ENCODE assay signal across 8 cellular contexts in genomic region chr6:149745252-149745651, GRCh38. TPM values are rescaled to one million over a fixed set of nuclear protein-coding genes. Genes with fewer than 3 reads are reported as not detected.
A peak's percentile ranks its signal among the peaks of the same experiment; 100 is the strongest.
DNase-seq lines count a peak whose midpoint lies in the region; ATAC-seq and TF ChIP-seq lines count a peak whose summit lies in the region.
"Not testable (repeated sequence)": the region's sequence is repeated elsewhere in the genome, so short reads cannot be mapped to it uniquely, and the experiment has no call there.

No MANE protein-coding gene starts in this region.

- POLR2A ChIA-PET in naive thymus-derived CD4-positive, alpha-beta T cell (lab: Charles Lee), result interaction anchor here (0.6 to 7.5 kb wide), 3 partner anchors 10 to 63 kb away, joined by 3 to 67 read pairs (median 3); partner anchors contain the start of gene LATS1

- peak overlapping the region; percentile 100 for H3K4me3 Mint-ChIP-seq in HFFc6
- peak overlapping the region; percentile 98 for H3K4me3 Mint-ChIP-seq in activated naive CD4-positive, alpha-beta T cell treated with anti-CD3 and anti-CD28 coated beads, Interleukin-2, amount 10 ng/mL, durations not matched to agents 7 days and 5 days
- H3K4me3 Mint-ChIP-seq in naive thymus-derived CD4-positive, alpha-beta T cell, result peak overlapping the region; percentile 93 to 99 (median 97)
- H3K4me3 Mint-ChIP-seq in stimulated activated effector memory CD8-positive, alpha-beta T cell treated with anti-CD3 and anti-CD28 coated beads, Interleukin-12 subunit alpha, Interleukin-12 subunit beta, amount 100 ng/mL, for 72 hours, result peak overlapping the region; percentile 96

- not testable (repeated sequence) for H3K9me3 ChIP-seq in BE2C; SK-N-MC (ENCODE audit: low read depth, low read length); duodenal mucosa (ENCODE audit: control insufficient read depth in 1 of 2, low read length in 2 of 2); right cardiac atrium (ENCODE audit: control insufficient read depth, low read length); naive thymus-derived CD4-positive, alpha-beta T cell (ENCODE audit: control insufficient read depth in 2 of 3, low read length in 3 of 3)

- peak overlapping the region; percentile 92 for H3K9ac ChIP-seq in SK-N-MC (ENCODE audit: insufficient read length)
- peak overlapping the region in 1 of 2 donors; percentile 86 for H3K9ac ChIP-seq in duodenal mucosa (ENCODE audit: low read depth in 1 of 2, low read length in 2 of 2)

- CTCF ChIA-PET in activated naive CD4-positive, alpha-beta T cell treated with anti-CD3 and anti-CD28 coated beads, Interleukin-2, amount 10 ng/mL, durations not matched to agents 7 days and 5 days (lab: Charles Lee), result interaction anchor here (0.6 to 1.3 kb wide), 5 partner anchors 8 to 170 kb away, joined by 3 to 4 read pairs (median 3); no protein-coding TSS in a partner anchor
- CTCF ChIA-PET in naive thymus-derived CD4-positive, alpha-beta T cell (lab: Charles Lee), result interaction anchor here (0.7 to 1.7 kb wide), 3 partner anchors 18 to 50 kb away, joined by 3 to 5 read pairs (median 4); no protein-coding TSS in a partner anchor

- peak overlapping the region; percentile 90 for H3K27ac Mint-ChIP-seq in HFFc6
- H3K27ac Mint-ChIP-seq in activated naive CD4-positive, alpha-beta T cell treated with anti-CD3 and anti-CD28 coated beads, Interleukin-2, amount 10 ng/mL, durations not matched to agents 7 days and 5 days, result peak overlapping the region; percentile 93
- peak overlapping the region; percentile 86 to 97 (median 95) for H3K27ac Mint-ChIP-seq in naive thymus-derived CD4-positive, alpha-beta T cell
- peak overlapping the region; percentile 94 for H3K27ac Mint-ChIP-seq in stimulated activated effector memory CD8-positive, alpha-beta T cell treated with anti-CD3 and anti-CD28 coated beads, Interleukin-12 subunit alpha, Interleukin-12 subunit beta, amount 100 ng/mL, for 72 hours

- H3K4me3 ChIP-seq in BE2C (ENCODE audit: low read depth, low read length), result peak overlapping the region; percentile 94
- peak overlapping the region; percentile 91 for H3K4me3 ChIP-seq in SK-N-MC
- H3K4me3 ChIP-seq in duodenal mucosa (ENCODE audit: low read depth in 1 of 2, low read length in 2 of 2), result peak overlapping the region; percentile 91 to 96
- peak overlapping the region; percentile 82 for H3K4me3 ChIP-seq in right cardiac atrium (ENCODE audit: low read length)
- peak overlapping the region; percentile 77 for H3K4me3 ChIP-seq in naive thymus-derived CD4-positive, alpha-beta T cell (ENCODE audit: low read length)

- H3K4me1 Mint-ChIP-seq in HFFc6 (ENCODE audit: low read depth), result peaks cover 21% of the 10 kb centered on the region
- H3K4me1 Mint-ChIP-seq in activated naive CD4-positive, alpha-beta T cell treated with anti-CD3 and anti-CD28 coated beads, Interleukin-2, amount 10 ng/mL, durations not matched to agents 7 days and 5 days, result peaks cover 32% of the 10 kb centered on the region
- H3K4me1 Mint-ChIP-seq in naive thymus-derived CD4-positive, alpha-beta T cell, result peaks cover 12 to 37% (median 25%) of the 10 kb centered on the region in 7 donors
- not testable (repeated sequence) for H3K4me1 Mint-ChIP-seq in stimulated activated effector memory CD8-positive, alpha-beta T cell treated with anti-CD3 and anti-CD28 coated beads, Interleukin-12 subunit alpha, Interleukin-12 subunit beta, amount 100 ng/mL, for 72 hours

- H3K9me3 Mint-ChIP-seq in HFFc6; activated naive CD4-positive, alpha-beta T cell treated with anti-CD3 and anti-CD28 coated beads, Interleukin-2, amount 10 ng/mL, durations not matched to agents 7 days and 5 days; naive thymus-derived CD4-positive, alpha-beta T cell; stimulated activated effector memory CD8-positive, alpha-beta T cell treated with anti-CD3 and anti-CD28 coated beads, Interleukin-12 subunit alpha, Interleukin-12 subunit beta, amount 100 ng/mL, for 72 hours: not testable (repeated sequence)

- not testable (repeated sequence) for ATAC-seq in right cardiac atrium; naive thymus-derived CD4-positive, alpha-beta T cell; stimulated activated effector memory CD8-positive, alpha-beta T cell treated with anti-CD3 and anti-CD28 coated beads, Interleukin-12 subunit alpha, Interleukin-12 subunit beta, amount 100 ng/mL, for 72 hours

- H3K27me3 ChIP-seq in BE2C; duodenal mucosa (ENCODE audit: control insufficient read depth in 1 of 2, insufficient read depth in 2 of 2, low read length in 2 of 2); right cardiac atrium (ENCODE audit: control insufficient read depth, insufficient read depth); naive thymus-derived CD4-positive, alpha-beta T cell (ENCODE audit: control insufficient read depth in 2 of 2, insufficient read depth in 2 of 2, low read length in 2 of 2): not testable (repeated sequence)

- WGBS in right cardiac atrium, result 74% methylated on average over 10 of the region's 10 CpGs

- H3K36me3 ChIP-seq in BE2C (peaks cover 23% of the 10 kb centered on the region), SK-N-MC (ENCODE audit: insufficient read depth, low read length) (peaks cover 34% of the 10 kb centered on the region), duodenal mucosa (ENCODE audit: control insufficient read depth in 1 of 2, insufficient read depth in 2 of 2, low read length in 2 of 2) (peaks cover 10 to 25% of the 10 kb centered on the region in 2 donors)
- H3K36me3 ChIP-seq in naive thymus-derived CD4-positive, alpha-beta T cell (ENCODE audit: control insufficient read depth in 2 of 3, insufficient read depth in 3 of 3, low read length in 3 of 3), result peaks cover 11 to 29% (median 16%) of the 10 kb centered on the region in 3 experiments

- not testable (repeated sequence) for H3K36me3 Mint-ChIP-seq in HFFc6 (ENCODE audit: low read depth)
- H3K36me3 Mint-ChIP-seq in activated naive CD4-positive, alpha-beta T cell treated with anti-CD3 and anti-CD28 coated beads, Interleukin-2, amount 10 ng/mL, durations not matched to agents 7 days and 5 days, result peaks cover 24% of the 10 kb centered on the region
- H3K36me3 Mint-ChIP-seq in naive thymus-derived CD4-positive, alpha-beta T cell, result peaks cover 3 to 13% (median 8%) of the 10 kb centered on the region in 5 donors
- H3K36me3 Mint-ChIP-seq in stimulated activated effector memory CD8-positive, alpha-beta T cell treated with anti-CD3 and anti-CD28 coated beads, Interleukin-12 subunit alpha, Interleukin-12 subunit beta, amount 100 ng/mL, for 72 hours, result peaks cover 63% of the 10 kb centered on the region

- DNase-seq in BE2C; HFFc6; SK-N-MC (ENCODE audit: low read depth, low spot score); activated naive CD4-positive, alpha-beta T cell treated with anti-CD3 and anti-CD28 coated beads, Interleukin-2, amount 10 ng/mL, durations not matched to agents 7 days and 5 days; right cardiac atrium; naive thymus-derived CD4-positive, alpha-beta T cell; stimulated activated effector memory CD8-positive, alpha-beta T cell treated with anti-CD3 and anti-CD28 coated beads, Interleukin-12 subunit alpha, Interleukin-12 subunit beta, amount 100 ng/mL, for 72 hours (ENCODE audit: low spot score in 2 of 2): not testable (repeated sequence)

- intact Hi-C loops in right cardiac atrium (cut with DNase I), result not testable (repeated sequence)
- intact Hi-C loops in naive thymus-derived CD4-positive, alpha-beta T cell (cut with micrococcal nuclease), result loop anchor here (5.0 kb wide), 3 partner anchors 197 to 1122 kb away; partner anchors contain the start of genes MTHFD1L (in 1 of the 2) and ULBP2 (in 1 of the 2)

- H3K4me1 ChIP-seq in BE2C; right cardiac atrium (ENCODE audit: control insufficient read depth, insufficient read depth, low read length): not testable (repeated sequence)
- peaks cover 14 to 19% of the 10 kb centered on the region in 2 donors for H3K4me1 ChIP-seq in duodenal mucosa (ENCODE audit: control insufficient read depth in 1 of 2, insufficient read depth in 2 of 2, low read length in 2 of 2)
- peaks cover 9 to 18% of the 10 kb centered on the region in 2 donors for H3K4me1 ChIP-seq in naive thymus-derived CD4-positive, alpha-beta T cell (ENCODE audit: control insufficient read depth in 2 of 2, insufficient read depth in 2 of 2, low read length in 2 of 2)

- TF ChIP-seq CTCF in BE2C (IDR thresholded peaks at IDR 0.05; ENCODE audit: low read depth, low read length); HFFc6 (IDR thresholded peaks at IDR 0.05): not testable (repeated sequence)

- H3K27ac ChIP-seq in SK-N-MC; duodenal mucosa (ENCODE audit: low read depth, low read length); right cardiac atrium (ENCODE audit: low read length): not testable (repeated sequence)
- peak overlapping the region; percentile 82 for H3K27ac ChIP-seq in naive thymus-derived CD4-positive, alpha-beta T cell (ENCODE audit: low read depth, low read length)

- not testable (repeated sequence) for H3K27me3 Mint-ChIP-seq in HFFc6 (ENCODE audit: insufficient read depth); activated naive CD4-positive, alpha-beta T cell treated with anti-CD3 and anti-CD28 coated beads, Interleukin-2, amount 10 ng/mL, durations not matched to agents 7 days and 5 days; naive thymus-derived CD4-positive, alpha-beta T cell

RNA-seq across cellular contexts. Expression of gene NUP43, which starts 1.1 kb away (rescaled TPM):
- 23.4 TPM for polyA plus RNA-seq in BE2C (2012; ENCODE audit: insufficient read depth, insufficient read length, low read depth)
- 10 to 100 TPM; 29.6 to 43.3 (median 37.2) TPM for total RNA-seq in HFFc6 (2021; fragmentation: NEBNext Ultra II Directional; extraction: Animal tissue kit (Norgen Biotek cat#: 25700))
- 10 to 100 TPM; 22.5 to 24.9 (median 23.6) TPM for total RNA-seq in right cardiac atrium
- 11.8 TPM for polyA plus RNA-seq in right cardiac atrium
- total RNA-seq in naive thymus-derived CD4-positive, alpha-beta T cell, result 10 to 100 TPM; 14.0 to 70.7 (median 60.2) TPM
- 1 to 10 TPM; 5.1 to 6.6 TPM for polyA plus RNA-seq in naive thymus-derived CD4-positive, alpha-beta T cell

RNA-seq across cellular contexts. Expression of gene PCMT1, which starts 4.3 kb away (rescaled TPM):
- 187 TPM for polyA plus RNA-seq in BE2C (2012; ENCODE audit: insufficient read depth, insufficient read length, low read depth)
- 100 to 1,000 TPM in 5 of 6 experiments, 10 to 100 TPM in 1; 99.7 to 126 (median 112) TPM for total RNA-seq in HFFc6 (2021; fragmentation: NEBNext Ultra II Directional; extraction: Animal tissue kit (Norgen Biotek cat#: 25700))
- 100 to 1,000 TPM; 107 to 114 (median 111) TPM for total RNA-seq in right cardiac atrium
- polyA plus RNA-seq in right cardiac atrium, result 96.4 TPM
- 10 to 100 TPM; 26.6 to 84.9 (median 47.1) TPM for total RNA-seq in naive thymus-derived CD4-positive, alpha-beta T cell
- 100 to 1,000 TPM; 132 to 135 TPM for polyA plus RNA-seq in naive thymus-derived CD4-positive, alpha-beta T cell

RNA-seq across cellular contexts. Expression of gene LATS1, which starts 27.4 kb away (rescaled TPM):
- polyA plus RNA-seq in BE2C (2012; ENCODE audit: insufficient read depth, insufficient read length, low read depth), result 21.4 TPM
- 10 to 100 TPM; 17.8 to 22.2 (median 20.1) TPM for total RNA-seq in HFFc6 (2021; fragmentation: NEBNext Ultra II Directional; extraction: Animal tissue kit (Norgen Biotek cat#: 25700))
- total RNA-seq in right cardiac atrium, result 10 to 100 TPM; 13.5 to 19.0 (median 14.5) TPM
- polyA plus RNA-seq in right cardiac atrium, result 4.8 TPM
- total RNA-seq in naive thymus-derived CD4-positive, alpha-beta T cell, result 10 to 100 TPM; 33.3 to 49.5 (median 44.6) TPM
- 10 to 100 TPM; 14.2 to 17.7 TPM for polyA plus RNA-seq in naive thymus-derived CD4-positive, alpha-beta T cell
